ENCODE assay signal across 1 cellular context in the genomic region with DNA sequence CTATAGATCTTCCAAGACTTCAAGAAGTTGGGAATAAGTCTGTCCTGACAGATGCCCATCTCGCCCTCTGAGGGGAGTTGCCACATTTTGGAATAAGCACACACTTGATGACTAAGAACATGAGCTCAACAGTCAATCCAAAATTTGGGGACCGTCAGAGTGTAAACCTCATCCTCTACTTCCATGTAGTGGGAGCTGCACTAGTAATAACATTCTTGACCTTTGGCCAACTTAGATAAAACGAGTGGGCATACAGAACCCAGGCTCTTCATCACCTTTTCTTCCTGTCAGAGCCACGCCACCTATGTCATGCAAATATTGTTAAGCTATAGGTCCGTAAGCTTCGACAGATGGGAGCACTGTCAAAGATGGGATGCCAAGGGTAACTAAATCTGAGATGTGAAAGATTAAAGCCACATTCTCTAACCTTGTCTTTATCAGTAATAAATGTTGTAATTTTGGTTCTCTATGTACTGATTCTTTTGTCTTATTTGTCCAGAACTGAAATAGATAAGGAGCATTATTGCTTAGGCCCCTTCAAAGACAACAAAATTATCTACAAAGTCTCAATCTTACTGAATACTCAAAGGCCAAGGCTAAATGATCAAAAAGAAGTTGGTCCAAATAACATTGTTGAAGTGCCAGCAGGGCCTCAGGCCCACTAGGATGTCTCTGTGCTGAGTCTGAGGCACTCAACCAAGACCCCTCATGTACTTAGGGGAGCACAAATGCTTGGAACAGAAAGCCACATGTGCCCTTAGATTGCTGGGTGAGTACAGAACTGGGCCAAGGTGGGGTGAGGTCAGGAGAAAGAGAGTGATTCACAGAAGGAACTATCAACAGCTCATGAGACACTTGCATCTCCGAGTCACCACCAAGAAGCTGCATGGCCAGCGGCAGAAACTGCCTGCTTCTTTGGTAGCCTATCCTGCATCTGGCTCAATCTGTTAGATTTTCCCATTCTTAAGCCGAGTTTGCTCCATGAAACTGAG.
TF ChIP-seq lines count a peak whose summit lies in the region.

No MANE protein-coding gene starts in this region.

TF ChIP-seq in SK-N-SH, 30 proteins besides CTCF, POLR2A, EP300 and RAD21 (continued from another document):
- TF ChIP-seq, protein P1, sequence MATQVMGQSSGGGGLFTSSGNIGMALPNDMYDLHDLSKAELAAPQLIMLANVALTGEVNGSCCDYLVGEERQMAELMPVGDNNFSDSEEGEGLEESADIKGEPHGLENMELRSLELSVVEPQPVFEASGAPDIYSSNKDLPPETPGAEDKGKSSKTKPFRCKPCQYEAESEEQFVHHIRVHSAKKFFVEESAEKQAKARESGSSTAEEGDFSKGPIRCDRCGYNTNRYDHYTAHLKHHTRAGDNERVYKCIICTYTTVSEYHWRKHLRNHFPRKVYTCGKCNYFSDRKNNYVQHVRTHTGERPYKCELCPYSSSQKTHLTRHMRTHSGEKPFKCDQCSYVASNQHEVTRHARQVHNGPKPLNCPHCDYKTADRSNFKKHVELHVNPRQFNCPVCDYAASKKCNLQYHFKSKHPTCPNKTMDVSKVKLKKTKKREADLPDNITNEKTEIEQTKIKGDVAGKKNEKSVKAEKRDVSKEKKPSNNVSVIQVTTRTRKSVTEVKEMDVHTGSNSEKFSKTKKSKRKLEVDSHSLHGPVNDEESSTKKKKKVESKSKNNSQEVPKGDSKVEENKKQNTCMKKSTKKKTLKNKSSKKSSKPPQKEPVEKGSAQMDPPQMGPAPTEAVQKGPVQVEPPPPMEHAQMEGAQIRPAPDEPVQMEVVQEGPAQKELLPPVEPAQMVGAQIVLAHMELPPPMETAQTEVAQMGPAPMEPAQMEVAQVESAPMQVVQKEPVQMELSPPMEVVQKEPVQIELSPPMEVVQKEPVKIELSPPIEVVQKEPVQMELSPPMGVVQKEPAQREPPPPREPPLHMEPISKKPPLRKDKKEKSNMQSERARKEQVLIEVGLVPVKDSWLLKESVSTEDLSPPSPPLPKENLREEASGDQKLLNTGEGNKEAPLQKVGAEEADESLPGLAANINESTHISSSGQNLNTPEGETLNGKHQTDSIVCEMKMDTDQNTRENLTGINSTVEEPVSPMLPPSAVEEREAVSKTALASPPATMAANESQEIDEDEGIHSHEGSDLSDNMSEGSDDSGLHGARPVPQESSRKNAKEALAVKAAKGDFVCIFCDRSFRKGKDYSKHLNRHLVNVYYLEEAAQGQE (IDR thresholded peaks at IDR 0.05; ENCODE audit: low read depth, low read length), result no peak
- TF ChIP-seq GABPA (IDR thresholded peaks at IDR 0.05; ENCODE audit: low read depth), result no peak
